7 cellular contexts compared by ENCODE assay signal in the genomic region with DNA sequence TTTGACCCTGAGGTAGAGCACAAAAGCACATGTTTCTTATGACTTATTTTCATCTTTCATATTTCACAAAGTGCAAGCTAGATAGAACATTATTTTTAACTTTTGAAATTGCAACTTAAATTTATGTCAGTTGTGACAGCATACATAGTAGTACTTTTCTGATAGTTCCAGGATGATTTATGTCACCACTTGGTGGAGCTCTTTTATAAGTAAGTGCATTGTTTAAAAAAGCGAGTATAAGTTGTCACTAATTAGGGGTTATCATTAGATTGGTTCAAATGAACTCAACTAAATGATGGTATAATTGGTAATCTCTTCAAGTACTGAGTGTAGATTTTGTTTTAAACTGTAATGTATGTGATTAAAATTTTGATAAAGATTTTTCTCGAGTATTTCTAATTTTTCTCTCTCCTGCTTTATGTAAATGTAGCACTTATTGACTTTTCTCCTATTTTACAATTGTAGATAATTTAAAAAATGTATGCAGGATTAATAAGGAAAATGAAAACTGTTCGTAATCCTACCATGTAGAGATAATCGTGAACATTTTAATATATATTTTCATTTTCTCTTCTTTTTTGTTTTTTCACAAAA. TPM values are rescaled to one million over a fixed set of nuclear protein-coding genes. Genes with fewer than 3 reads are reported as not detected.
DNase-seq lines count a peak whose midpoint lies in the region; ATAC-seq, FAIRE-seq and TF ChIP-seq lines count a peak whose summit lies in the region.

No MANE protein-coding gene starts in this region.

- no peak overlapping the region for H3K4me3 ChIP-seq in ascending aorta
- no peak overlapping the region for H3K4me3 ChIP-seq in transverse colon

- H3K27me3 ChIP-seq in ascending aorta (no peaks in the 10 kb centered on the region), transverse colon (no peaks in the 10 kb centered on the region)

- no peak for ATAC-seq in HG03469 (IDR thresholded peaks at IDR 0.05; ENCODE audit: unreplicated experiment)

- TF ChIP-seq CTCF in ascending aorta (IDR thresholded peaks at IDR 0.05) = peak; percentile 50 to 72 (median 54)
- peak; percentile 44 to 56 (median 53) for TF ChIP-seq CTCF in transverse colon (IDR thresholded peaks at IDR 0.05)

- H3K36me3 ChIP-seq in ascending aorta = peaks cover 3 to 10% of the 10 kb centered on the region in 2 donors
- peaks cover 0 to 4% (median 0%) of the 10 kb centered on the region in 4 donors for H3K36me3 ChIP-seq in transverse colon

- H3K9me3 ChIP-seq in ascending aorta (peaks cover 0 to 5% of the 10 kb centered on the region in 2 donors), transverse colon (no peaks in the 10 kb centered on the region)

- DNase-seq in LoVo (ENCODE audit: low spot score) (peak; percentile 18), ascending aorta (ENCODE audit: low spot score in 2 of 2) (no peak), inferior parietal cortex (ENCODE audit: extremely low spot score) (peak; percentile 81), transverse colon (no peak), GOT3 (lab: John Stamatoyannopoulos, UW) (no peak)

- in situ Hi-C loops in transverse colon (cut with MboI; ENCODE audit: low pct_ligation_motif_present in 1 of 4, low pct_unique_long_range_greater_than_20kb in 1 of 4, low sequenced_read_pairs in 3 of 4) = loop anchor here in 3 of 4 donors (5.0 to 25.0 kb wide), 3 partner anchors 248 to 428 kb away; no protein-coding TSS in a partner anchor

- no peak for TF ChIP-seq EP300 in transverse colon (IDR thresholded peaks at IDR 0.05; ENCODE audit: low read depth)

- intact Hi-C loops in ascending aorta (cut with DNase I) = loop anchor here (1.0 to 2.0 kb wide), 2 partner anchors 246 to 434 kb away; no protein-coding TSS in a partner anchor
- intact Hi-C loops in transverse colon (cut with DNase I; ENCODE audit: low total_unique reads) = no loop called here

- peak; percentile 87 for FAIRE-seq in G401.6 (lab: Jason Lieb, UNC)

- 66 to 70% methylated on average over 4 of the region's 4 CpGs for WGBS in transverse colon (ENCODE audit: low coverage in 1 of 2), 2 donors

- H3K4me1 ChIP-seq in ascending aorta = no peaks in the 10 kb centered on the region
- no peaks in the 10 kb centered on the region for H3K4me1 ChIP-seq in transverse colon

- no peak for TF ChIP-seq POLR2A in transverse colon (IDR thresholded peaks at IDR 0.05)

- no peak overlapping the region for H3K27ac ChIP-seq in ascending aorta
- no peak overlapping the region for H3K27ac ChIP-seq in transverse colon

RNA-seq across cellular contexts. Expression of gene RB1, which starts 31.1 kb away (rescaled TPM):
- total RNA-seq in ascending aorta (10.6 TPM), transverse colon (10 to 100 TPM; 14.6 to 31.0 (median 23.2) TPM)

Comparison
In these comparisons a context has a peak if more than half of its experiments do, and no peak if none do; other contexts are left out.
1. DNase-seq: peak in LoVo (single experiment) and inferior parietal cortex (single experiment); none in ascending aorta (0 of 2), transverse colon (single experiment) and GOT3 (single experiment).